In the genomic region with DNA sequence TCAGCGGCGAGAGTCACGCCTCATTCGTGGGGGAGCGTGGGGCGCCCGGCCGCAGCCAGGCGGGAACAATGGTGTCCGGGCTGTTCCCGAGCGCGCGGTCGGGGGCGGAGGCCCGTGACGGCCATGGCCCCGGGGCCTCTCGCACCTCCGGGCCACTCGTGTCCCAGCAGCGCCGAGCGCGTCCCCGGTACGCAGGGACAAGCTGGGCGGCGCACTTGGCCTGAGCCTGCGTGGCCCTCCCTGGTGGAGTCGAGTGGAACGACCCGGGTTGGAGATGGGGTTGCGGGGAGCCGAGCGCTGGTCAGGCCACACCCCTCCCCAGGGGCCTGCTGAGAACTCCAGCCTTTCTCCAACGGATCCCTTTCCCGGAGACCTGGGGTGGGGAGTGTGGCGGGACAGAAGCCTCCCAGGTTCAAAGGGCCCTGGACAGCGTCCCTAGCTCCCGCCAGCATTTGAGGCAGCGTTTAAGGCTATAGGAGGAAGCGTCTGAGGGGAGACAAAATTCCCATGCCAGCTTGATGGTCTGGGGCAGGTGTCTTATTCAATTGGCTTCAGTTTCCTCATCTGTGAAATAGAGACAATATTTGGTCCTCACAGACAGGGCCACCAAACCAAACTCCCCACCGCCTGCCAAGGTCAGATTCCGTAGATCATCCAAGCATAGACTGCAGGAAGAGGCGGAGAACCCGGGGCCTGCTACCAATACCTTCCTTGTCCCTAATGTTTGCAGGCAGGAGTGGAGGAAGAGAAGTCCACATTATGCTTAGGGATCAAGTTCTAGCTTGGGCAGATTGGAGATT, we compare ENCODE assay signal across 8 cellular contexts. TPM values are rescaled to one million over a fixed set of nuclear protein-coding genes. Genes with fewer than 3 reads are reported as not detected.
DNase-seq lines count a peak whose midpoint lies in the region; ATAC-seq and TF ChIP-seq lines count a peak whose summit lies in the region.

No MANE protein-coding gene starts in this region.

- H3K27ac ChIP-seq in iPS DF 6.9 (ENCODE audit: low read length) (no peak overlapping the region), sigmoid colon (peak overlapping the region; percentile 87 to 92 (median 90))

- WGBS in iPS DF 6.9 (ENCODE audit: insufficient coverage, insufficient read length): no CpG with 5 or more reads among the region's 48 CpGs
- WGBS in sigmoid colon, 2 donors: 2 to 5% methylated on average over 48 of the region's 48 CpGs

- H3K36me3 ChIP-seq in iPS DF 6.9 (ENCODE audit: control insufficient read depth, insufficient read depth, low read length) (peaks cover 4% of the 10 kb centered on the region; the same call in 1 of the 2 replicates), sigmoid colon (peaks cover 0 to 8% (median 2%) of the 10 kb centered on the region in 4 donors)

- DNase-seq in CMK (ENCODE audit: low read depth) (peak; percentile 18), RPMI7951 (ENCODE audit: low read depth) (peak; percentile 64), anterior cingulate cortex (lab: John Stamatoyannopoulos, UW) (peak in 46 of 58 donors; percentile 18 to 83 (median 70)), iPS DF 6.9 (ENCODE audit: low read depth, low spot score) (no peak), sigmoid colon (peak; percentile 85), NCI-H1048 (lab: John Stamatoyannopoulos, UW) (no peak)

- no peak for TF ChIP-seq EP300 in sigmoid colon (IDR thresholded peaks at IDR 0.05)

- H3K4me3 ChIP-seq in iPS DF 6.9 (ENCODE audit: low read length): peak overlapping the region; percentile 96
- H3K4me3 ChIP-seq in sigmoid colon: peak overlapping the region; percentile 63 to 96 (median 84)

- H3K9me3 ChIP-seq in iPS DF 6.9 (ENCODE audit: control insufficient read depth, insufficient read depth, low read length) (no peaks in the 10 kb centered on the region), sigmoid colon (peaks cover 0 to 2% (median 0%) of the 10 kb centered on the region in 4 donors)

- ATAC-seq in GM19328 (IDR thresholded peaks at IDR 0.05; ENCODE audit: unreplicated experiment): peak; percentile 18
- peak; percentile 40 for ATAC-seq in HG03354 (IDR thresholded peaks at IDR 0.05; ENCODE audit: poor library complexity, severe bottlenecking, unreplicated experiment)

- peak in 1 of 2 donors; percentile 4 for TF ChIP-seq POLR2A in sigmoid colon (IDR thresholded peaks at IDR 0.05)

- intact Hi-C loops in sigmoid colon (cut with DNase I): loop anchor here (1.0 to 5.0 kb wide), 5 partner anchors 100 to 348 kb away; a partner anchor contains a TSS

- H3K4me1 ChIP-seq in iPS DF 6.9 (ENCODE audit: control insufficient read depth, insufficient read depth, low read length): no peaks in the 10 kb centered on the region; the same call in 1 of the 2 replicates
- H3K4me1 ChIP-seq in sigmoid colon: peaks cover 0 to 18% (median 9%) of the 10 kb centered on the region in 4 donors

- H3K27me3 ChIP-seq in iPS DF 6.9 (ENCODE audit: control insufficient read depth, insufficient read depth, low read length) (no peaks in the 10 kb centered on the region), sigmoid colon (no peaks in the 10 kb centered on the region)

- peak in 1 of 4 experiments; percentile 15 for TF ChIP-seq CTCF in sigmoid colon (IDR thresholded peaks at IDR 0.05)

RNA-seq across cellular contexts. Expression of a gene that starts 0.5 kb away (rescaled TPM):
- total RNA-seq in RPMI7951 (2014; rRNA removed; shearing (Covaris generic)): 24.7 and 34.7 TPM in 2 replicates
- 10 to 100 TPM; 29.3 to 53.5 (median 46.4) TPM for total RNA-seq in sigmoid colon
- polyA plus RNA-seq in sigmoid colon: 100 to 1,000 TPM; 114 to 179 (median 132) TPM

RNA-seq across cellular contexts. Expression of a gene that starts 37.6 kb away (rescaled TPM):
- total RNA-seq in RPMI7951 (2014; rRNA removed; shearing (Covaris generic)): not detected in 2 replicates
- total RNA-seq in sigmoid colon: not detected
- polyA plus RNA-seq in sigmoid colon: under 1 TPM in 2 of 3 donors, not detected in 1; 0.10 to 0.60 TPM

RNA-seq across cellular contexts. Expression of a gene that starts 39.6 kb away (rescaled TPM):
- total RNA-seq in RPMI7951 (2014; rRNA removed; shearing (Covaris generic)): not detected in 2 replicates
- 1 to 10 TPM in 2 of 4 donors, under 1 TPM in 1, not detected in 1; 0.82 to 1.1 (median 1.1) TPM for total RNA-seq in sigmoid colon
- polyA plus RNA-seq in sigmoid colon: under 1 TPM in 1 of 3 donors, not detected in 2; 0.48 TPM

Comparison
In these comparisons a context has a peak if more than half of its experiments do, and no peak if none do; other contexts are left out.
1. DNase-seq: peak in CMK (single experiment), RPMI7951 (single experiment), anterior cingulate cortex (46 of 58) and sigmoid colon (single experiment); none in iPS DF 6.9 (single experiment) and NCI-H1048 (single experiment).